In the genomic region with DNA sequence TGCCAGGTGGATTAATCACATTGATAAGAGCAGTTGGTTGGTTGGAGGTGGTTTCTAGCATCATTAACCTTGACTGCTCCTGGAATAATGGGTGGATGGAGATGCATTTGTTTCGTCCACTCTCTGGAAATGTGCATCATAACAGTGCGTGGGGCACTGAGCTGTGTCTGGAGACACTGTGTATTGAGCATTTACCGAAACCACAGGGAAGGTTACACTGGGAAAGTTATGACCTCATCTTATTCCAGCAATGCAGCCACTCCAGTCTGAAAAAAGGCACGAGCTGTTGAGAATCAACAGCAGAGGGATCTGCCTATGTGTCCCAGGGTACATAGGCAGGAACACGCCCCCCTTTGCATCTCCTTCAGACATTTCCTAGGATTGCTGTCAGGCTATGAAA, we compare ENCODE assay signal across 16 cellular contexts.
"Had no signal": no experiment of that assay in that cellular context is flagged by ENCODE, and none has a peak within 500 bp of the region (broad histone marks: within the 10 kb centered on the region; RNA-seq: fewer than 3 reads in every experiment).

No MANE protein-coding gene starts in this region.

- H3K4me3 ChIP-seq: adrenal gland, upper lobe of left lung had no signal

- H3K9me3 ChIP-seq: adrenal gland, upper lobe of left lung had no signal

- DNase-seq: activated CD4-positive, alpha-beta T cell treated with anti-CD3 and anti-CD28 coated beads, Interleukin-2, amount 10 ng/mL, durations not matched to agents 7 days and 5 days; activated CD4-positive, CD25-positive, alpha-beta regulatory T cell; activated naive CD4-positive, alpha-beta T cell treated with anti-CD3 and anti-CD28 coated beads, Interleukin-2, amount 50 U/mL, for 16 hours; adrenal gland; effector memory CD4-positive, alpha-beta T cell; head of caudate nucleus; left ventricle myocardium superior; stimulated activated CD4-positive, alpha-beta T cell treated with anti-CD3 and anti-CD28 coated beads, Interleukin-4, amount 100 ng/mL, for 1 hour; stimulated activated CD8-positive, alpha-beta memory T cell treated with anti-CD3 and anti-CD28 coated beads, Interleukin-4, amount 100 ng/mL, for 48 hours; upper lobe of left lung had no signal

- FAIRE-seq: TTC549 had no signal

- H3K27me3 ChIP-seq: adrenal gland, upper lobe of left lung had no signal

- H3K27ac Mint-ChIP-seq: activated CD4-positive, alpha-beta T cell treated with anti-CD3 and anti-CD28 coated beads, Interleukin-2, amount 10 ng/mL, durations not matched to agents 7 days and 5 days; activated T-helper 2 cell treated with anti-CD3 and anti-CD28 coated beads, Interferon-gamma antibody, Interleukin-2, Interleukin-4, amounts not matched to agents 10 μg/mL and 5 μg/mL and 100 μg/mL, durations not matched to agents 14 hours and 24 hours and 36 hours; stimulated activated naive CD8-positive, alpha-beta T cell treated with anti-CD3 and anti-CD28 coated beads, Interleukin-15, Interleukin-2, amounts not matched to agents 100 ng/mL and 50 ng/mL, for 24 hours; T-helper 1 cell treated with Interleukin-12 subunit alpha and Interleukin-12 subunit beta and Interleukin-4 antibody, amounts not matched to agents 30 μg/mL and 1 μg/mL, for 36 hours had no signal

- H3K36me3 ChIP-seq: adrenal gland, upper lobe of left lung had no signal

- H3K9me3 Mint-ChIP-seq: activated CD4-positive, alpha-beta T cell treated with anti-CD3 and anti-CD28 coated beads, Interleukin-2, amount 10 ng/mL, durations not matched to agents 7 days and 5 days; activated T-helper 2 cell treated with anti-CD3 and anti-CD28 coated beads, Interferon-gamma antibody, Interleukin-2, Interleukin-4, amounts not matched to agents 10 μg/mL and 5 μg/mL and 100 μg/mL, durations not matched to agents 14 hours and 24 hours and 36 hours; brain; central memory CD8-positive, alpha-beta T cell; stimulated activated naive CD8-positive, alpha-beta T cell treated with anti-CD3 and anti-CD28 coated beads, Interleukin-15, Interleukin-2, amounts not matched to agents 100 ng/mL and 50 ng/mL, for 24 hours; T-helper 1 cell treated with Interleukin-12 subunit alpha and Interleukin-12 subunit beta and Interleukin-4 antibody, amounts not matched to agents 30 μg/mL and 1 μg/mL, for 36 hours had no signal

- ATAC-seq: left ventricle myocardium superior had no signal

- H3K27ac ChIP-seq: adrenal gland, upper lobe of left lung had no signal

- H3K4me1 Mint-ChIP-seq: brain; central memory CD8-positive, alpha-beta T cell had no signal

- H3K4me1 ChIP-seq: adrenal gland, upper lobe of left lung had no signal

- H3K4me3 Mint-ChIP-seq: activated CD4-positive, alpha-beta T cell treated with anti-CD3 and anti-CD28 coated beads, Interleukin-2, amount 10 ng/mL, durations not matched to agents 7 days and 5 days; brain; central memory CD8-positive, alpha-beta T cell; stimulated activated naive CD8-positive, alpha-beta T cell treated with anti-CD3 and anti-CD28 coated beads, Interleukin-15, Interleukin-2, amounts not matched to agents 100 ng/mL and 50 ng/mL, for 24 hours; T-helper 1 cell treated with Interleukin-12 subunit alpha and Interleukin-12 subunit beta and Interleukin-4 antibody, amounts not matched to agents 30 μg/mL and 1 μg/mL, for 36 hours had no signal

- H3K27me3 Mint-ChIP-seq: activated CD4-positive, alpha-beta T cell treated with anti-CD3 and anti-CD28 coated beads, Interleukin-2, amount 10 ng/mL, durations not matched to agents 7 days and 5 days; brain; central memory CD8-positive, alpha-beta T cell; stimulated activated naive CD8-positive, alpha-beta T cell treated with anti-CD3 and anti-CD28 coated beads, Interleukin-15, Interleukin-2, amounts not matched to agents 100 ng/mL and 50 ng/mL, for 24 hours had no signal
